Comparison of ENCODE assay signal across 12 cellular contexts in the genomic region with DNA sequence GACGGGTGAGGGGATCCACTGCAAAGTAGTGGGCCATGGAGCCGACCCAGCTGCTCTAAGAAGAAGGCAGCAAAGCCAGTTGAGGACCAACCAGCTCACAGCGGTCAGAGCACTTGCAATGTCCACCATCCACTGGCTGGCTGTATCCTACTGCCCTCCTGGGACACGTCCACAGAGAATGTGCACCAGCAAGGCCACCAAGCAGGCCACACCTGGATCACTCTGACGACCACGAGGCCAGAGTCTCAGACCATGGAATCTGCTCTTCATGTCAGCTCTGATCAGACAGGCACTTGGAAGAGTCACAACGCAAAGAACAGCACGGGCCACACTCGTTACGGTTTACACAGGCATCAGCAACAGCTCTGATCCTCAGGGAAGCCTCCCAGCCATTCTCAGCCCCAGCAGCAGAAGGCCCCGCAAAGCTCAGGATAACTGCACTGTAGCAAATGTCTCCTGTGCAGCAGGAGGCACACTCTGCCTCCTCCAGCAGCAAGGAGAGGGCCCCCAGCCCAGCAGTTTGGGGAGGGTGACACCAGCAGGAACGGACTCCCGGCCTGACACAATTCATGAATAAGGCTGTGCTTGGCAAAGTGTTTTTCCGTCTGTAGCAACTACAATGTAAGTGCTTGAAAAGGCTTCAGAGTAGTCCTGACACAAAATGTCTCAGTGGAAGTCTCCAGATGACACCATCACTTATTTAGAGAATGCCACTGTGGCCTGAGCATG. TPM values are rescaled to one million over a fixed set of nuclear protein-coding genes. Genes with fewer than 3 reads are reported as not detected.
DNase-seq lines count a peak whose midpoint lies in the region; ATAC-seq and TF ChIP-seq lines count a peak whose summit lies in the region.
"Had no signal": no experiment of that assay in that cellular context is flagged by ENCODE, and none has a peak within 500 bp of the region (broad histone marks: within the 10 kb centered on the region; RNA-seq: fewer than 3 reads in every experiment).

No MANE protein-coding gene starts in this region.

- DNase-seq in Right ventricle myocardium superior: peak; percentile 9
- DNase-seq in cardiac septum (ENCODE audit: low spot score): no peak
- DNase-seq in activated naive CD4-positive, alpha-beta T cell treated with anti-CD3 and anti-CD28 coated beads, Interleukin-2, amount 50 U/mL, for 72 hours (ENCODE audit: low spot score in 2 of 2): no peak
- DNase-seq in midbrain (lab: John Stamatoyannopoulos, UW): peak; percentile 72
- DNase-seq in transverse colon: peak; percentile 7
- no peak for DNase-seq in Kasumi-1 (lab: John Stamatoyannopoulos, UW)
- DNase-seq: amniotic stem cell, lower lobe of right lung, NCI-H345, trophoblast cell had no signal

- peak; percentile 16 for ATAC-seq in Right ventricle myocardium superior (ENCODE audit: poor library complexity)
- ATAC-seq in activated naive CD4-positive, alpha-beta T cell treated with anti-CD3 and anti-CD28 coated beads, Interleukin-2, amount 50 U/mL, for 72 hours: peak in 1 of 2 donors; percentile 0
- ATAC-seq in GM21360 (IDR thresholded peaks at IDR 0.05; ENCODE audit: unreplicated experiment): no peak
- ATAC-seq in HG02870 (IDR thresholded peaks at IDR 0.05; ENCODE audit: unreplicated experiment): no peak
- ATAC-seq: lower lobe of right lung had no signal

- H3K36me3 Mint-ChIP-seq in activated naive CD4-positive, alpha-beta T cell treated with anti-CD3 and anti-CD28 coated beads, Interleukin-2, amount 50 U/mL, for 72 hours: peaks cover 21 to 60% of the 10 kb centered on the region in 2 donors

- no peak for TF ChIP-seq CTCF in transverse colon (IDR thresholded peaks at IDR 0.05)

- no peak overlapping the region for H3K4me3 ChIP-seq in transverse colon
- H3K4me3 ChIP-seq: lower lobe of right lung had no signal

- H3K27me3 ChIP-seq in transverse colon: no peaks in the 10 kb centered on the region

- no peaks in the 10 kb centered on the region for H3K9me3 ChIP-seq in transverse colon

- peak overlapping the region; percentile 85 to 97 for H3K27ac Mint-ChIP-seq in activated naive CD4-positive, alpha-beta T cell treated with anti-CD3 and anti-CD28 coated beads, Interleukin-2, amount 50 U/mL, for 72 hours

- no peaks in the 10 kb centered on the region for H3K36me3 ChIP-seq in transverse colon
- H3K36me3 ChIP-seq: lower lobe of right lung had no signal

- 64% methylated on average over 14 of the region's 14 CpGs; no CpG with 5 or more reads in 1 of the 2 donors for WGBS in transverse colon (ENCODE audit: low coverage in 1 of 2), 2 donors

- intact Hi-C loops in Right ventricle myocardium superior (cut with DNase I) (no loop called here), cardiac septum (cut with DNase I) (no loop called here), transverse colon (cut with DNase I; ENCODE audit: low total_unique reads) (no loop called here)

- peak overlapping the region in 3 of 4 donors; percentile 8 to 30 (median 14) for H3K27ac ChIP-seq in transverse colon
- H3K27ac ChIP-seq: lower lobe of right lung had no signal

- in situ Hi-C loops in transverse colon (cut with MboI; ENCODE audit: low pct_ligation_motif_present in 1 of 4, low pct_unique_long_range_greater_than_20kb in 1 of 4, low sequenced_read_pairs in 3 of 4): no loop called here

- TF ChIP-seq EP300 in transverse colon (IDR thresholded peaks at IDR 0.05; ENCODE audit: low read depth): no peak

- peaks cover 0 to 5% of the 10 kb centered on the region in 2 donors for H3K9me3 Mint-ChIP-seq in activated naive CD4-positive, alpha-beta T cell treated with anti-CD3 and anti-CD28 coated beads, Interleukin-2, amount 50 U/mL, for 72 hours

- TF ChIP-seq POLR2A in transverse colon (IDR thresholded peaks at IDR 0.05): no peak

- H3K4me1 ChIP-seq in transverse colon: peaks cover 0 to 13% (median 9%) of the 10 kb centered on the region in 4 donors

RNA-seq across cellular contexts. Expression of a gene that starts 15.7 kb away (rescaled TPM):
- total RNA-seq in Right ventricle myocardium superior (18.7 TPM), cardiac septum (21.4 TPM), transverse colon (10 to 100 TPM in 3 of 4 donors, 1 to 10 TPM in 1; 8.7 to 29.1 (median 14.5) TPM)
- total RNA-seq in activated naive CD4-positive, alpha-beta T cell treated with anti-CD3 and anti-CD28 coated beads, Interleukin-2, amount 50 U/mL, for 72 hours: 100 to 1,000 TPM; 211 to 278 TPM

Comparison
In these comparisons a context has a peak if more than half of its experiments do, and no peak if none do; other contexts are left out.
1. DNase-seq: peak in Right ventricle myocardium superior (single experiment), midbrain (single experiment) and transverse colon (single experiment); none in cardiac septum (single experiment), activated naive CD4-positive, alpha-beta T cell treated with anti-CD3 and anti-CD28 coated beads, Interleukin-2, amount 50 U/mL, for 72 hours (0 of 2) and Kasumi-1 (0 of 2).